In genomic region chr12:53224897-53225634, GRCh38 we compare ENCODE assay signal across 11 cellular contexts. TPM values are rescaled to one million over a fixed set of nuclear protein-coding genes. Genes with fewer than 3 reads are reported as not detected.
DNase-seq lines count a peak whose midpoint lies in the region; ATAC-seq and TF ChIP-seq lines count a peak whose summit lies in the region.
"Had no signal": no experiment of that assay in that cellular context is flagged by ENCODE, and none has a peak within 500 bp of the region (broad histone marks: within the 10 kb centered on the region; RNA-seq: fewer than 3 reads in every experiment).

No MANE protein-coding gene starts in this region.

- peak overlapping the region; percentile 29 for H3K4me3 Mint-ChIP-seq in mesothelial cell of epicardium

- H3K4me1 Mint-ChIP-seq in mesothelial cell of epicardium = peaks cover 55% of the 10 kb centered on the region

- no TSS peak for BruUV-seq in mammary epithelial cell (replicated peaks; lab: Mats Ljungman, UMichigan)

- H3K9me3 ChIP-seq in mammary epithelial cell (replicated peaks; ENCODE audit: insufficient read depth, low read length) (no peaks in the 10 kb centered on the region), vagina (no peaks in the 10 kb centered on the region)
- H3K9me3 ChIP-seq: gastrocnemius medialis had no signal

- no peak for TF ChIP-seq CTCF in mammary epithelial cell (conservative IDR thresholded peaks at IDR 0.05 in 1 of 2, IDR thresholded peaks at IDR 0.05 in 1 of 2; ENCODE audit: extremely low read depth in 1 of 2, insufficient read depth in 1 of 2, low read depth in 1 of 2, low read length in 2 of 2)
- no peak for TF ChIP-seq CTCF in mesothelial cell of epicardium (IDR thresholded peaks at IDR 0.05; ENCODE audit: unreplicated experiment)
- TF ChIP-seq CTCF in vagina (IDR thresholded peaks at IDR 0.05) = no peak

- CTCF ChIA-PET in mammary epithelial cell (lab: Charles Lee; ENCODE audit: low non-redundant PET) = no interaction called here

- DNase-seq in Right ventricle myocardium superior (peak; percentile 11), left cardiac atrium (no peak), mammary epithelial cell (no peak), mesothelial cell of epicardium (ENCODE audit: low spot score in 2 of 2, unreplicated experiment in 2 of 2) (no peak), vagina (ENCODE audit: extremely low spot score in 2 of 2) (peak in 1 of 2 donors; percentile 85), iPS-NIHi11 (ENCODE audit: low spot score) (no peak), NCI-H187 treated with DMSO at 0.1 percent for 48 hours (lab: John Stamatoyannopoulos, UW) (no peak), T1000 (lab: John Stamatoyannopoulos, UW) (no peak)
- DNase-seq: gastrocnemius medialis, NCI-H2171 treated with DMSO at 0.1 percent for 48 hours had no signal

- H3K4me3 ChIP-seq in mammary epithelial cell (replicated peaks in 1 of 3; ENCODE audit: insufficient read depth in 1 of 3, low read depth in 2 of 3, low read length in 3 of 3) = no peak overlapping the region
- H3K4me3 ChIP-seq in vagina = no peak overlapping the region
- H3K4me3 ChIP-seq: gastrocnemius medialis had no signal

- H2AFZ ChIP-seq in mammary epithelial cell (ENCODE audit: low read depth, low read length) = peak overlapping the region; percentile 43

- H3K9me3 Mint-ChIP-seq in mesothelial cell of epicardium = no peaks in the 10 kb centered on the region

- H3K27me3 Mint-ChIP-seq in mesothelial cell of epicardium (ENCODE audit: low read depth) = no peaks in the 10 kb centered on the region

- H4K20me1 ChIP-seq in mammary epithelial cell (ENCODE audit: insufficient read depth, low read length) = no peaks in the 10 kb centered on the region

- peaks cover 9% of the 10 kb centered on the region for H3K36me3 Mint-ChIP-seq in mesothelial cell of epicardium

- H3K27ac ChIP-seq in mammary epithelial cell (ENCODE audit: insufficient read depth, low read depth, low read length) = peak overlapping the region; percentile 31
- peak overlapping the region; percentile 99 for H3K27ac ChIP-seq in vagina
- H3K27ac ChIP-seq: C4-2B had no signal

- no peak for TF ChIP-seq POLR2A in vagina (IDR thresholded peaks at IDR 0.05)

- ATAC-seq in Right ventricle myocardium superior (ENCODE audit: poor library complexity) (no peak), left cardiac atrium (no peak)
- ATAC-seq: gastrocnemius medialis had no signal

- no peak overlapping the region for H3K9ac ChIP-seq in mammary epithelial cell (ENCODE audit: insufficient read depth, low read length)

- WGBS in mammary epithelial cell (ENCODE audit: low coverage, missing lambda C conversion rate) = 36% methylated on average over 9 of the region's 10 CpGs

- peak overlapping the region; percentile 90 for H3K27ac Mint-ChIP-seq in mesothelial cell of epicardium

- H3K79me2 ChIP-seq in mammary epithelial cell (ENCODE audit: insufficient read depth, low read length) = peaks cover 43% of the 10 kb centered on the region

- H3K4me1 ChIP-seq in mammary epithelial cell (ENCODE audit: insufficient read depth, low read length) (peaks cover 68% of the 10 kb centered on the region), vagina (peaks cover 75% of the 10 kb centered on the region)

- in situ Hi-C loops in mammary epithelial cell (cut with MboI; ENCODE audit: low sequenced_read_pairs in 2 of 2) = no loop called here

- intact Hi-C loops in Right ventricle myocardium superior (cut with DNase I) = no loop called here
- intact Hi-C loops in left cardiac atrium (cut with DNase I) = loop anchor here in 1 of 2 donors (5.0 kb wide), 1 partner anchor 42 kb away; the partner anchor contains the start of gene ESPL1
- intact Hi-C loops in mammary epithelial cell (cut with micrococcal nuclease) = loop anchor here (1.0 kb wide), 1 partner anchor 7 kb away; the partner anchor contains the start of gene RARG
- intact Hi-C loops in vagina (cut with DNase I) = no loop called here

- no peaks in the 10 kb centered on the region for H3K27me3 ChIP-seq in mammary epithelial cell (ENCODE audit: insufficient read depth, low read length)
- H3K27me3 ChIP-seq in vagina = no peaks in the 10 kb centered on the region
- H3K27me3 ChIP-seq: gastrocnemius medialis had no signal

- dilution Hi-C loops in mammary epithelial cell (cut with HindIII; ENCODE audit: low sequenced_read_pairs) = no loop called here

- peaks cover 9% of the 10 kb centered on the region for H3K36me3 ChIP-seq in mammary epithelial cell (ENCODE audit: insufficient read depth, low read length)
- peaks cover 0 to 11% of the 10 kb centered on the region in 2 donors for H3K36me3 ChIP-seq in vagina
- H3K36me3 ChIP-seq: gastrocnemius medialis had no signal

- peak overlapping the region; percentile 40 for H3K4me2 ChIP-seq in mammary epithelial cell (ENCODE audit: insufficient read depth, low read depth, low read length)

RNA-seq across cellular contexts. Expression of gene RARG, which starts 6.9 kb away (rescaled TPM):
- total RNA-seq in Right ventricle myocardium superior = 15.4 TPM
- 10 to 100 TPM; 13.5 to 24.1 TPM for total RNA-seq in left cardiac atrium
- total RNA-seq in mammary epithelial cell = 10 to 100 TPM; 33.5 to 79.0 TPM
- polyA plus RNA-seq in mammary epithelial cell = 36.3 TPM
- 56.8 TPM for polyA minus RNA-seq in mammary epithelial cell
- 66.6 to 72.2 TPM (median 71.6 TPM) in 3 replicates for total RNA-seq in mesothelial cell of epicardium
- 79.1 TPM for total RNA-seq in vagina

RNA-seq across cellular contexts. Expression of gene ITGB7, which starts 18.0 kb away (rescaled TPM):
- total RNA-seq in Right ventricle myocardium superior = 0.97 TPM
- 1 to 10 TPM in 1 of 2 donors, under 1 TPM in 1; 0.81 to 2.1 TPM for total RNA-seq in left cardiac atrium
- total RNA-seq in mammary epithelial cell = 1 to 10 TPM; 1.8 to 3.5 TPM
- 0.33 TPM for polyA plus RNA-seq in mammary epithelial cell
- 7.1 TPM for polyA minus RNA-seq in mammary epithelial cell
- total RNA-seq in mesothelial cell of epicardium = 3.2 to 4.9 TPM (median 4.6 TPM) in 3 replicates
- total RNA-seq in vagina = 3.7 TPM

RNA-seq across cellular contexts. Expression of gene ESPL1, which starts 43.0 kb away (rescaled TPM):
- total RNA-seq in Right ventricle myocardium superior (0.81 TPM), left cardiac atrium (1 to 10 TPM in 1 of 2 donors, under 1 TPM in 1; 0.58 to 1.3 TPM), mammary epithelial cell (10 to 100 TPM in 1 of 2 donors, under 1 TPM in 1; 0.67 to 19.7 TPM), mesothelial cell of epicardium (15.7 to 20.8 TPM (median 15.9 TPM) in 3 replicates), vagina (17.7 TPM)
- 10.0 TPM for polyA plus RNA-seq in mammary epithelial cell
- polyA minus RNA-seq in mammary epithelial cell = 62.4 TPM

RNA-seq across cellular contexts. Expression of gene CSAD, which starts 44.3 kb away (rescaled TPM):
- total RNA-seq in Right ventricle myocardium superior (8.2 TPM), left cardiac atrium (10 to 100 TPM; 16.8 to 19.7 TPM), mammary epithelial cell (10 to 100 TPM; 10.2 to 22.1 TPM), mesothelial cell of epicardium (120 to 129 TPM (median 125 TPM) in 3 replicates), vagina (44.9 TPM)
- 7.8 TPM for polyA plus RNA-seq in mammary epithelial cell
- polyA minus RNA-seq in mammary epithelial cell = 12.7 TPM

RNA-seq across cellular contexts. Expression of gene ZNF740, which starts 44.5 kb away (rescaled TPM):
- total RNA-seq in Right ventricle myocardium superior (29.4 TPM), left cardiac atrium (10 to 100 TPM; 19.0 to 20.0 TPM), mammary epithelial cell (10 to 100 TPM; 10.0 to 30.9 TPM), mesothelial cell of epicardium (96.5 to 105 TPM (median 97.5 TPM) in 3 replicates), vagina (12.8 TPM)
- 5.9 TPM for polyA plus RNA-seq in mammary epithelial cell
- 33.1 TPM for polyA minus RNA-seq in mammary epithelial cell
